In the genomic region with DNA sequence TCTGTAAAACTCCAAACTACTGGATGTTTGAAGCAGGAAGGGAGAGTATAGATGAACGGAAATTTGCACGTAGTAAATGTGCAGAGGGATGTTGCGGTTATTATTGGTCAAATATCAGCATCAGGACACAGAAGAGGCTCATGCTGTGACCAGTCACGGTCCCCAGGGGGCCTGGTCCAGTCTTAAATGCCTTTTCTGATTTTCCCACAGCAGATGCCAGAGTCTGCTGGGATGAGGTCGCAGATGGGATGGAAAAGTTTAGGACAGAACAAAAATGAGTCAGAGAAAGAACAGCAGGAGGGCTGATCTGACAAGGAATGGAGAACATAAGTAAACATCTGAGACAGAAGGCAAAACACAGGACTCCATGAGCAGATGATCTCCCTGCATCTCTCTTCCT, we compare ENCODE assay signal across 18 cellular contexts. TPM values are rescaled to one million over a fixed set of nuclear protein-coding genes. Genes with fewer than 3 reads are reported as not detected.
A peak's percentile ranks its signal among the peaks of the same experiment; 100 is the strongest.
DNase-seq lines count a peak whose midpoint lies in the region; ATAC-seq and TF ChIP-seq lines count a peak whose summit lies in the region.
"Had no signal": no experiment of that assay in that cellular context is flagged by ENCODE, and none has a peak within 500 bp of the region (broad histone marks: within the 10 kb centered on the region; RNA-seq: fewer than 3 reads in every experiment).

No MANE protein-coding gene starts in this region.

- no peaks in the 10 kb centered on the region for H3K36me3 ChIP-seq in HEK293 (ENCODE audit: control insufficient read depth in 2 of 2, insufficient read depth in 1 of 2, low read length in 2 of 2)
- H3K36me3 ChIP-seq: right lobe of liver, tibial artery had no signal

- no peak for ATAC-seq in HG02759 (IDR thresholded peaks at IDR 0.05; ENCODE audit: unreplicated experiment)
- ATAC-seq in SK-N-SH treated with all-trans-retinoic acid at 6 μM for 48 hours = no peak
- ATAC-seq: right lobe of liver had no signal

- DNase-seq in activated CD4-positive, alpha-beta T cell treated with anti-CD3 and anti-CD28 coated beads, Interleukin-2, amount 10 ng/mL, durations not matched to agents 24 days and 14 days = no peak
- DNase-seq in activated CD4-positive, alpha-beta T cell treated with anti-CD3 and anti-CD28 coated beads, Interleukin-2, amount 50 U/mL, for 1 hour = no peak
- DNase-seq in astrocyte of the spinal cord (ENCODE audit: low read depth, low spot score) (peak; percentile 89), renal cortical epithelial cell (ENCODE audit: low read depth) (peak; percentile 10), ACHN (no peak)
- DNase-seq: amygdala; DMS153; effector CD4-positive, alpha-beta T cell; foreskin melanocyte; islet precursor cell; KG1; NCI-H187; right lobe of liver; SHP77 treated with DMSO at 0.1 percent for 48 hours; tibial artery had no signal

- in situ Hi-C loops in astrocyte of the spinal cord (cut with HindIII; ENCODE audit: low sequenced_read_pairs) (no loop called here), ACHN (cut with HindIII; ENCODE audit: low pct_ligation_motif_present, low pct_unique_long_range_greater_than_20kb, low sequenced_read_pairs) (no loop called here)

- H3K27ac Mint-ChIP-seq in activated CD4-positive, alpha-beta T cell treated with anti-CD3 and anti-CD28 coated beads, Interleukin-2, amount 10 ng/mL, durations not matched to agents 24 days and 14 days = peak overlapping the region; percentile 1

- H3K36me3 Mint-ChIP-seq in activated CD4-positive, alpha-beta T cell treated with anti-CD3 and anti-CD28 coated beads, Interleukin-2, amount 10 ng/mL, durations not matched to agents 24 days and 14 days (ENCODE audit: low read depth) = peaks cover 29% of the 10 kb centered on the region

- no peaks in the 10 kb centered on the region for H3K4me1 ChIP-seq in HEK293 (ENCODE audit: control insufficient read depth, insufficient read depth, low read length)
- H3K4me1 ChIP-seq: right lobe of liver, tibial artery had no signal

- H3K9me3 Mint-ChIP-seq in activated CD4-positive, alpha-beta T cell treated with anti-CD3 and anti-CD28 coated beads, Interleukin-2, amount 10 ng/mL, durations not matched to agents 24 days and 14 days = peaks cover 15% of the 10 kb centered on the region

- peaks cover 76% of the 10 kb centered on the region for H3K4me1 Mint-ChIP-seq in activated CD4-positive, alpha-beta T cell treated with anti-CD3 and anti-CD28 coated beads, Interleukin-2, amount 10 ng/mL, durations not matched to agents 24 days and 14 days

- H3K27me3 Mint-ChIP-seq in activated CD4-positive, alpha-beta T cell treated with anti-CD3 and anti-CD28 coated beads, Interleukin-2, amount 10 ng/mL, durations not matched to agents 24 days and 14 days = no peaks in the 10 kb centered on the region

- intact Hi-C loops in activated CD4-positive, alpha-beta T cell treated with anti-CD3 and anti-CD28 coated beads, Interleukin-2, amount 10 ng/mL, durations not matched to agents 24 days and 14 days (cut with micrococcal nuclease) = loop anchor here (10.0 kb wide), 1 partner anchor 305 kb away; no protein-coding TSS in a partner anchor

- H3K4me3 ChIP-seq in HEK293 (ENCODE audit: low read depth, low read length) (no peak overlapping the region), astrocyte of the spinal cord (ENCODE audit: low read depth, low read length) (no peak overlapping the region)
- H3K4me3 ChIP-seq: right lobe of liver, tibial artery had no signal

- TF ChIP-seq CTCF in HEK293 (tag by site-specific recombination; IDR thresholded peaks at IDR 0.05) (no peak), astrocyte of the spinal cord (IDR thresholded peaks at IDR 0.05; ENCODE audit: low read depth, low read length) (no peak)

- no peak overlapping the region for H3K4me3 Mint-ChIP-seq in activated CD4-positive, alpha-beta T cell treated with anti-CD3 and anti-CD28 coated beads, Interleukin-2, amount 10 ng/mL, durations not matched to agents 24 days and 14 days

- no peaks in the 10 kb centered on the region for H3K9me3 ChIP-seq in HEK293 (ENCODE audit: control insufficient read depth, insufficient read depth, low read depth, low read length)
- H3K9me3 ChIP-seq: right lobe of liver, tibial artery had no signal

- H3K27ac ChIP-seq in HEK293 (ENCODE audit: extremely low read depth, low read depth, low read length) = no peak overlapping the region
- H3K27ac ChIP-seq: right lobe of liver, tibial artery had no signal

- POLR2A ChIA-PET in HEK293 (lab: Yijun Ruan, JAX) = no interaction called here

- CTCF ChIA-PET in HEK293 (lab: Yijun Ruan, JAX) = no interaction called here

TF ChIP-seq in HEK293, 187 proteins besides CTCF, POLR2A, EP300 and RAD21:
- TF ChIP-seq ZIC2 (tag by site-specific recombination; IDR thresholded peaks at IDR 0.05) = peak; percentile 52
- TF ChIP-seq, protein P1, sequence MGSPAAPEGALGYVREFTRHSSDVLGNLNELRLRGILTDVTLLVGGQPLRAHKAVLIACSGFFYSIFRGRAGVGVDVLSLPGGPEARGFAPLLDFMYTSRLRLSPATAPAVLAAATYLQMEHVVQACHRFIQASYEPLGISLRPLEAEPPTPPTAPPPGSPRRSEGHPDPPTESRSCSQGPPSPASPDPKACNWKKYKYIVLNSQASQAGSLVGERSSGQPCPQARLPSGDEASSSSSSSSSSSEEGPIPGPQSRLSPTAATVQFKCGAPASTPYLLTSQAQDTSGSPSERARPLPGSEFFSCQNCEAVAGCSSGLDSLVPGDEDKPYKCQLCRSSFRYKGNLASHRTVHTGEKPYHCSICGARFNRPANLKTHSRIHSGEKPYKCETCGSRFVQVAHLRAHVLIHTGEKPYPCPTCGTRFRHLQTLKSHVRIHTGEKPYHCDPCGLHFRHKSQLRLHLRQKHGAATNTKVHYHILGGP (tag by site-specific recombination; IDR thresholded peaks at IDR 0.05) = no peak
- 0 out of 2 replicates have a peak, but pooled peaks have one; percentile 17 for TF ChIP-seq GLIS1 (tag by site-specific recombination; IDR thresholded peaks at IDR 0.05)

TF ChIP-seq in SK-N-SH treated with all-trans-retinoic acid at 6 μM for 48 hours, 23 proteins besides CTCF, POLR2A, EP300 and RAD21 (continues in another document):
- TF ChIP-seq RARB (CRISPR knock-in tag; IDR thresholded peaks at IDR 0.05) = no peak
- no peak for TF ChIP-seq CREB5 (CRISPR knock-in tag; IDR thresholded peaks at IDR 0.05; ENCODE audit: low read depth)
- no peak for TF ChIP-seq POU6F1 (CRISPR knock-in tag; IDR thresholded peaks at IDR 0.05; ENCODE audit: borderline replicate concordance, low read depth)
- TF ChIP-seq SNAI2 (CRISPR knock-in tag; IDR thresholded peaks at IDR 0.05) = no peak
- no peak for TF ChIP-seq ZC3H10 (CRISPR knock-in tag; IDR thresholded peaks at IDR 0.05)
- no peak for TF ChIP-seq OSR1 (CRISPR knock-in tag; IDR thresholded peaks at IDR 0.05)
- TF ChIP-seq ARNTL (CRISPR knock-in tag; IDR thresholded peaks at IDR 0.05; ENCODE audit: borderline replicate concordance, low read depth) = no peak
- no peak for TF ChIP-seq ZNF70 (CRISPR knock-in tag; IDR thresholded peaks at IDR 0.05)
- TF ChIP-seq ZFP30 (CRISPR knock-in tag; IDR thresholded peaks at IDR 0.05) = no peak
- no peak for TF ChIP-seq ISL1 (CRISPR knock-in tag; IDR thresholded peaks at IDR 0.05)
- TF ChIP-seq PPARA (CRISPR knock-in tag; IDR thresholded peaks at IDR 0.05; ENCODE audit: borderline replicate concordance) = no peak

RNA-seq across cellular contexts. Expression of gene SIRPG, which starts 11.7 kb away (rescaled TPM):
- total RNA-seq in activated CD4-positive, alpha-beta T cell treated with anti-CD3 and anti-CD28 coated beads, Interleukin-2, amount 10 ng/mL, durations not matched to agents 24 days and 14 days = 33.8 and 34.3 TPM in 2 replicates
- total RNA-seq in renal cortical epithelial cell = not detected in 2 replicates

RNA-seq across cellular contexts. Expression of gene SIRPB1, which starts 49.5 kb away (rescaled TPM):
- 0.82 and 2.8 TPM in 2 replicates for total RNA-seq in activated CD4-positive, alpha-beta T cell treated with anti-CD3 and anti-CD28 coated beads, Interleukin-2, amount 10 ng/mL, durations not matched to agents 24 days and 14 days
- total RNA-seq in renal cortical epithelial cell = 3.3 and 6.7 TPM in 2 replicates

Comparison
In these comparisons a context has a peak if more than half of its experiments do, and no peak if none do; other contexts are left out.
1. DNase-seq: peak in astrocyte of the spinal cord (single experiment) and renal cortical epithelial cell (single experiment); none in activated CD4-positive, alpha-beta T cell treated with anti-CD3 and anti-CD28 coated beads, Interleukin-2, amount 10 ng/mL, durations not matched to agents 24 days and 14 days (single experiment), activated CD4-positive, alpha-beta T cell treated with anti-CD3 and anti-CD28 coated beads, Interleukin-2, amount 50 U/mL, for 1 hour (single experiment) and ACHN (single experiment).
2. RNA of gene SIRPG, which starts 11.7 kb away (total RNA-seq): 33.8 to 34.3 TPM in activated CD4-positive, alpha-beta T cell treated with anti-CD3 and anti-CD28 coated beads, Interleukin-2, amount 10 ng/mL, durations not matched to agents 24 days and 14 days; not detected in renal cortical epithelial cell; every median in the first group is over 10 times any median in the second.